Comparison of ENCODE assay signal across 8 cellular contexts in genomic region chr7:39589323-39590111, GRCh38. TPM values are rescaled to one million over a fixed set of nuclear protein-coding genes. Genes with fewer than 3 reads are reported as not detected.
A peak's percentile ranks its signal among the peaks of the same experiment; 100 is the strongest.
DNase-seq lines count a peak whose midpoint lies in the region; ATAC-seq, FAIRE-seq and TF ChIP-seq lines count a peak whose summit lies in the region.

No MANE protein-coding gene starts in this region.

- FAIRE-seq in endothelial cell of umbilical vein (lab: Jason Lieb, UNC) = peak; percentile 87

- H4K91ac ChIP-seq in trophoblast cell (ENCODE audit: low read depth, low read length) = no peak overlapping the region

- no peak overlapping the region for H3K18ac ChIP-seq in trophoblast cell (ENCODE audit: low read length)

- peak overlapping the region; percentile 43 for H3K27ac Mint-ChIP-seq in activated CD4-positive, alpha-beta T cell treated with anti-CD3 and anti-CD28 coated beads for 36 hours

- H3K4ac ChIP-seq in trophoblast cell (ENCODE audit: low read depth, low read length) = no peak overlapping the region

- H4K8ac ChIP-seq in trophoblast cell (ENCODE audit: low read depth, low read length) = no peak overlapping the region

- peak overlapping the region; percentile 98 for H3K27ac ChIP-seq in endothelial cell of umbilical vein (ENCODE audit: insufficient read depth, low read depth, low read length)
- no peak overlapping the region for H3K27ac ChIP-seq in trophoblast cell (ENCODE audit: low read depth, low read length)

- POLR2A ChIA-PET in activated CD4-positive, alpha-beta T cell treated with anti-CD3 and anti-CD28 coated beads for 36 hours (lab: Charles Lee) = interaction anchor here (0.7 kb wide), 1 partner anchor 457 kb away, joined by 3 read pairs; no protein-coding TSS in a partner anchor
- POLR2A ChIA-PET in endothelial cell of umbilical vein (lab: Charles Lee) = interaction anchor here (0.9 to 2.1 kb wide), 3 partner anchors 20 to 33 kb away, joined by 5 to 12 read pairs (median 6); partner anchors contain the start of gene RALA

- dilution Hi-C loops in endothelial cell of umbilical vein (cut with MboI; ENCODE audit: extremely low pct_ligation_motif_present, low sequenced_read_pairs) = no loop called here

- H3K4me3 Mint-ChIP-seq in activated CD4-positive, alpha-beta T cell treated with anti-CD3 and anti-CD28 coated beads for 36 hours = peak overlapping the region; percentile 30

- H2BK12ac ChIP-seq in trophoblast cell (ENCODE audit: low read length) = no peak overlapping the region

- H3K79me1 ChIP-seq in trophoblast cell (ENCODE audit: low read length) = peaks cover 3% of the 10 kb centered on the region

- intact Hi-C loops in activated CD4-positive, alpha-beta T cell treated with anti-CD3 and anti-CD28 coated beads for 36 hours (cut with DNase I, micrococcal nuclease) = loop anchor here (1.0 to 2.0 kb wide), 6 partner anchors 19 to 361 kb away; partner anchors contain the start of genes CDK13 (in 1 of the 2) and RALA (in 1 of the 2)
- intact Hi-C loops in endothelial cell of umbilical vein (cut with micrococcal nuclease) = loop anchor here (1.0 to 2.0 kb wide), 6 partner anchors 9 to 145 kb away; no protein-coding TSS in a partner anchor

- H3K4me1 ChIP-seq in endothelial cell of umbilical vein (ENCODE audit: control insufficient read depth, extremely low read depth, insufficient read depth, low read length) (peaks cover 70% of the 10 kb centered on the region), trophoblast cell (ENCODE audit: control insufficient read depth in 1 of 2, insufficient read depth in 2 of 2, low read length in 2 of 2) (peaks cover 0 to 2% of the 10 kb centered on the region in 2 experiments)

- peak; percentile 42 for DNase-seq in GM13977 (ENCODE audit: low spot score)
- peak; percentile 87 for DNase-seq in HCEC 1CT
- peak; percentile 51 for DNase-seq in LoVo (ENCODE audit: low spot score)
- DNase-seq in activated CD4-positive, alpha-beta T cell treated with anti-CD3 and anti-CD28 coated beads for 36 hours = peak; percentile 84
- DNase-seq in endothelial cell of umbilical vein (ENCODE audit: low read depth, low spot score) = peak; percentile 99
- DNase-seq in trophoblast cell = peak; percentile 86 to 88
- no peak for DNase-seq in NCI-H774 (lab: John Stamatoyannopoulos, UW)
- no peak for DNase-seq in NCI-H1694 (lab: John Stamatoyannopoulos, UW)

- H3K4me2 ChIP-seq in endothelial cell of umbilical vein (ENCODE audit: insufficient read depth, low read length) (peak overlapping the region; percentile 53), trophoblast cell (ENCODE audit: low read length) (peak overlapping the region; percentile 29)

- H3K27me3 ChIP-seq in endothelial cell of umbilical vein (ENCODE audit: control insufficient read depth in 2 of 2, insufficient read depth in 2 of 2, low read length in 2 of 2) (no peaks in the 10 kb centered on the region), trophoblast cell (ENCODE audit: insufficient read depth, low read length) (no peaks in the 10 kb centered on the region)

- H3K23ac ChIP-seq in trophoblast cell (ENCODE audit: low read length) = no peak overlapping the region

- no peak overlapping the region for H2BK5ac ChIP-seq in trophoblast cell (ENCODE audit: low read depth, low read length, poor library complexity)

- H3K9me3 Mint-ChIP-seq in activated CD4-positive, alpha-beta T cell treated with anti-CD3 and anti-CD28 coated beads for 36 hours (ENCODE audit: low read depth) = peaks cover 2% of the 10 kb centered on the region

- H3K4me3 ChIP-seq in endothelial cell of umbilical vein (replicated peaks in 1 of 3; ENCODE audit: insufficient read depth in 1 of 3, low read depth in 1 of 3, low read length in 3 of 3) (no peak overlapping the region), trophoblast cell (ENCODE audit: low read depth, low read length) (no peak overlapping the region)

- no peak overlapping the region for H3K14ac ChIP-seq in trophoblast cell (ENCODE audit: low read length)

- H3K4me1 Mint-ChIP-seq in activated CD4-positive, alpha-beta T cell treated with anti-CD3 and anti-CD28 coated beads for 36 hours = peaks cover 36% of the 10 kb centered on the region

- H4K12ac ChIP-seq in trophoblast cell (ENCODE audit: low read depth, low read length) = no peak overlapping the region

- H2AK5ac ChIP-seq in trophoblast cell (ENCODE audit: low read length) = no peak overlapping the region

- no peaks in the 10 kb centered on the region for H3K36me3 Mint-ChIP-seq in activated CD4-positive, alpha-beta T cell treated with anti-CD3 and anti-CD28 coated beads for 36 hours (ENCODE audit: low read depth)

- TF ChIP-seq POLR2A in endothelial cell of umbilical vein (IDR thresholded peaks at IDR 0.05; ENCODE audit: low read depth, low read length) = peak; percentile 38

- H3K9me3 ChIP-seq in endothelial cell of umbilical vein (replicated peaks; ENCODE audit: control insufficient read depth, insufficient read depth, low read length) (no peaks in the 10 kb centered on the region), trophoblast cell (ENCODE audit: insufficient read depth, low read depth, low read length) (no peaks in the 10 kb centered on the region)

- peak; percentile 85 for ATAC-seq in activated CD4-positive, alpha-beta T cell treated with anti-CD3 and anti-CD28 coated beads for 36 hours

- H2AFZ ChIP-seq in endothelial cell of umbilical vein (ENCODE audit: low read depth, low read length) (no peak overlapping the region), trophoblast cell (ENCODE audit: insufficient read depth, low read length, poor library complexity) (no peak overlapping the region)

- no peak for TF ChIP-seq CTCF in GM13977 (IDR thresholded peaks at IDR 0.05; ENCODE audit: extremely low read depth, insufficient read depth, missing control alignments)
- TF ChIP-seq CTCF in endothelial cell of umbilical vein (IDR thresholded peaks at IDR 0.05; ENCODE audit: extremely low read depth in 1 of 2, insufficient read depth in 1 of 2, low read depth in 1 of 2, low read length in 2 of 2) = no peak

- H3K9me1 ChIP-seq in endothelial cell of umbilical vein (replicated peaks; ENCODE audit: control insufficient read depth, extremely low read depth, insufficient read depth, low read length) = no peaks in the 10 kb centered on the region

- CTCF ChIA-PET in activated CD4-positive, alpha-beta T cell treated with anti-CD3 and anti-CD28 coated beads for 36 hours (lab: Charles Lee) = interaction anchor here (0.6 to 3.3 kb wide), 12 partner anchors 10 to 463 kb away, joined by 3 to 46 read pairs (median 3); partner anchors contain the start of gene RALA
- CTCF ChIA-PET in endothelial cell of umbilical vein (lab: Charles Lee) = interaction anchor here (1.1 to 2.9 kb wide), 10 partner anchors 9 to 157 kb away, joined by 3 to 34 read pairs (median 5); partner anchors contain the start of gene RALA

- H3K27me3 Mint-ChIP-seq in activated CD4-positive, alpha-beta T cell treated with anti-CD3 and anti-CD28 coated beads for 36 hours = no peaks in the 10 kb centered on the region

- no peak overlapping the region for H2BK120ac ChIP-seq in trophoblast cell (ENCODE audit: insufficient read depth, low read length, poor library complexity)

- H3K79me2 ChIP-seq in endothelial cell of umbilical vein (ENCODE audit: control insufficient read depth, insufficient read depth, low read length) (no peaks in the 10 kb centered on the region), trophoblast cell (ENCODE audit: control insufficient read depth, insufficient read depth, low read length, poor library complexity) (no peaks in the 10 kb centered on the region)

- no CpG with 5 or more reads among the region's 7 CpGs for WGBS in trophoblast cell (ENCODE audit: extremely low coverage, insufficient coverage, insufficient read length)

- in situ Hi-C loops in GM13977 (cut with MboI; ENCODE audit: low pct_unique_long_range_greater_than_20kb, low sequenced_read_pairs, unreplicated experiment) = no loop called here

- H3K9ac ChIP-seq in endothelial cell of umbilical vein (replicated peaks; ENCODE audit: extremely low read depth, insufficient read depth, low read length) (peak overlapping the region; percentile 77), trophoblast cell (ENCODE audit: low read length) (no peak overlapping the region)

- H3K36me3 ChIP-seq in endothelial cell of umbilical vein (ENCODE audit: control insufficient read depth in 2 of 2, extremely low read depth in 1 of 2, insufficient read depth in 2 of 2, low read length in 2 of 2) = no peaks in the 10 kb centered on the region
- peaks cover 0 to 2% of the 10 kb centered on the region in 2 experiments for H3K36me3 ChIP-seq in trophoblast cell (ENCODE audit: control insufficient read depth in 1 of 2, insufficient read depth in 2 of 2, low read length in 2 of 2)

- no peaks in the 10 kb centered on the region for H4K20me1 ChIP-seq in endothelial cell of umbilical vein (replicated peaks; ENCODE audit: control insufficient read depth, extremely low read depth, insufficient read depth, low read length)

- BruUV-seq in endothelial cell of umbilical vein (replicated peaks; lab: Mats Ljungman, UMichigan) = TSS peak; percentile 91

TF ChIP-seq in endothelial cell of umbilical vein, 7 proteins besides CTCF, POLR2A, EP300 and RAD21 (continues in another document):
- TF ChIP-seq FOS (IDR thresholded peaks at IDR 0.05; ENCODE audit: borderline replicate concordance, insufficient read depth, low read length) = peak; percentile 92

RNA-seq across cellular contexts. Expression of gene YAE1, which starts 23.3 kb away (rescaled TPM):
- total RNA-seq in activated CD4-positive, alpha-beta T cell treated with anti-CD3 and anti-CD28 coated beads for 36 hours = 10 to 100 TPM in 1 of 2 experiments, 1 to 10 TPM in 1; 9.8 to 13.5 TPM
- total RNA-seq in endothelial cell of umbilical vein = 20.6 and 20.7 TPM in 2 replicates
- polyA plus RNA-seq in endothelial cell of umbilical vein = 10.6 and 13.3 TPM in 2 replicates
- 21.6 and 21.8 TPM in 2 replicates for polyA plus RNA-seq in endothelial cell of umbilical vein (2011; cell fraction: cytosol; rRNA removed)
- polyA plus RNA-seq in endothelial cell of umbilical vein (2011; cell fraction: nucleus; rRNA removed) = 13.8 and 18.9 TPM in 2 replicates
- polyA plus RNA-seq in endothelial cell of umbilical vein (2012) = 31.5 and 34.3 TPM in 2 replicates
- polyA minus RNA-seq in endothelial cell of umbilical vein = 17.1 and 29.9 TPM in 2 replicates
- 9.3 TPM for polyA minus RNA-seq in endothelial cell of umbilical vein (2011; cell fraction: cytosol; rRNA and poly(A)+ RNA removed)
- 13.2 and 20.7 TPM in 2 replicates for polyA minus RNA-seq in endothelial cell of umbilical vein (2011; cell fraction: nucleus; rRNA and poly(A)+ RNA removed)
- polyA plus RNA-seq in trophoblast cell (2013) = 15.9 and 16.0 TPM in 2 replicates

RNA-seq across cellular contexts. Expression of gene RALA, which starts 33.9 kb away (rescaled TPM):
- 10 to 100 TPM; 30.7 to 33.7 TPM for total RNA-seq in activated CD4-positive, alpha-beta T cell treated with anti-CD3 and anti-CD28 coated beads for 36 hours
- 181 and 191 TPM in 2 replicates for total RNA-seq in endothelial cell of umbilical vein
- polyA plus RNA-seq in endothelial cell of umbilical vein = 81.8 and 91.1 TPM in 2 replicates
- 88.8 and 97.8 TPM in 2 replicates for polyA plus RNA-seq in endothelial cell of umbilical vein (2011; cell fraction: cytosol; rRNA removed)
- 67.4 and 76.6 TPM in 2 replicates for polyA plus RNA-seq in endothelial cell of umbilical vein (2011; cell fraction: nucleus; rRNA removed)
- polyA plus RNA-seq in endothelial cell of umbilical vein (2012) = 171 and 184 TPM in 2 replicates
- 195 and 198 TPM in 2 replicates for polyA minus RNA-seq in endothelial cell of umbilical vein
- 25.4 TPM for polyA minus RNA-seq in endothelial cell of umbilical vein (2011; cell fraction: cytosol; rRNA and poly(A)+ RNA removed)
- polyA minus RNA-seq in endothelial cell of umbilical vein (2011; cell fraction: nucleus; rRNA and poly(A)+ RNA removed) = 138 and 223 TPM in 2 replicates
- polyA plus RNA-seq in trophoblast cell (2013) = 42.3 and 43.6 TPM in 2 replicates

Comparison
In these comparisons a context has a peak if more than half of its experiments do, and no peak if none do; other contexts are left out.
1. DNase-seq: peak in GM13977 (single experiment), HCEC 1CT (single experiment), LoVo (single experiment), activated CD4-positive, alpha-beta T cell treated with anti-CD3 and anti-CD28 coated beads for 36 hours (single experiment), endothelial cell of umbilical vein (single experiment) and trophoblast cell (2 of 2); none in NCI-H774 (single experiment) and NCI-H1694 (single experiment).